ENCODE assay signal across 30 cellular contexts in the genomic region with DNA sequence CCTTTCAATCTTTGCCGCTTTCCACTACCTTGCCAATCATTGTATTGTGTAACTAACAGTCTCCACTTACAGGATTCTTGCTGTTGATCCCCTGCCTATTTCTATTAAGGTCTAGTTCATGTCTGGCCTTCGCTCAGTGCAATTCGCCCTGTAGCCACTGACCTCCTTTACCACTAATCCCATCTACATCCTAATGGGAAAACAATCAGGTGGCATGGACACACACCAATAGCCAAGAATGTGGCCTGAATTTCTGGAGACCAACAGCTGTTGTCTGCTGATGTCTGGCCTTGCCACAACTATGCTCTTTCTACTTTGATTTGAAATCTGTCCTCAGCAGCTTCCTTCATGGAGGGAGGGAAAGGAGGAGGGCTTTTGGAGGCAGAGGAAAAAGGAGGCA.
DNase-seq lines count a peak whose midpoint lies in the region; ATAC-seq and TF ChIP-seq lines count a peak whose summit lies in the region.
"Had no signal": no experiment of that assay in that cellular context is flagged by ENCODE, and none has a peak within 500 bp of the region (broad histone marks: within the 10 kb centered on the region; RNA-seq: fewer than 3 reads in every experiment).

No MANE protein-coding gene starts in this region.

- H3K4me2 ChIP-seq in neural progenitor cell = no peak overlapping the region

- peaks cover 17% of the 10 kb centered on the region for H3K4me1 ChIP-seq in neural progenitor cell
- H3K4me1 ChIP-seq: BE2C, pancreas, right atrium auricular region, testis, vagina had no signal

- H3K27ac ChIP-seq in neural progenitor cell = no peak overlapping the region
- H3K27ac ChIP-seq: esophagus muscularis mucosa, pancreas, right atrium auricular region, testis, vagina had no signal

- no peaks in the 10 kb centered on the region for H3F3A ChIP-seq in neural progenitor cell (ENCODE audit: low read depth)

- no peak overlapping the region for H2AFZ ChIP-seq in neural progenitor cell (replicated peaks)

- H3K9ac ChIP-seq in neural progenitor cell = no peak overlapping the region

- TF ChIP-seq CTCF in AG10803 (conservative IDR thresholded peaks at IDR 0.05; ENCODE audit: low read length) = no peak
- TF ChIP-seq CTCF in WTC11 (IDR thresholded peaks at IDR 0.05) = no peak
- TF ChIP-seq CTCF in neural progenitor cell (IDR thresholded peaks at IDR 0.05) = no peak

- H3K79me2 ChIP-seq in neural progenitor cell (ENCODE audit: low read depth) = no peaks in the 10 kb centered on the region

- no peak overlapping the region for H3K27ac Mint-ChIP-seq in WTC11
- no peak overlapping the region for H3K27ac Mint-ChIP-seq in neural progenitor cell
- H3K27ac Mint-ChIP-seq: activated naive CD4-positive, alpha-beta T cell treated with anti-CD3 and anti-CD28 coated beads, Interleukin-2, amount 10 ng/mL, durations not matched to agents 7 days and 5 days; activated T-helper 17 cell treated with anti-CD3 and anti-CD28 coated beads, Interleukin-2, amount 50 U/mL, for 72 hours; CD8-positive, alpha-beta T cell; stimulated activated naive CD8-positive, alpha-beta T cell treated with anti-CD3 and anti-CD28 coated beads, Interleukin-15, Interleukin-2, amounts not matched to agents 100 ng/mL and 50 ng/mL, for 24 hours; T-helper 2 cell treated with Interferon-gamma antibody and Interleukin-4, amounts not matched to agents 5 μg/mL and 100 μg/mL, for 36 hours had no signal

- peak; percentile 49 for DNase-seq in AG10803 (ENCODE audit: low read depth)
- DNase-seq in WTC11 (ENCODE audit: low spot score) = no peak
- DNase-seq in glomerular visceral epithelial cell (ENCODE audit: extremely low spot score) = peak; percentile 82
- peak; percentile 3 for DNase-seq in neural progenitor cell (ENCODE audit: low spot score)
- DNase-seq in NCI-H187 treated with DMSO at 0.1 percent for 48 hours (lab: John Stamatoyannopoulos, UW) = no peak
- DNase-seq in NCI-H1436 (lab: John Stamatoyannopoulos, UW) = no peak
- DNase-seq in NCI-H2107 treated with DMSO at 0.1 percent for 48 hours (lab: John Stamatoyannopoulos, UW; ENCODE audit: unreplicated experiment) = no peak
- DNase-seq: activated CD4-positive, alpha-beta T cell treated with anti-CD3 and anti-CD28 coated beads for 4 hours; activated naive CD4-positive, alpha-beta T cell treated with anti-CD3 and anti-CD28 coated beads, Interleukin-2, amount 10 ng/mL, durations not matched to agents 7 days and 5 days; aorta; BE2C; CD8-positive, alpha-beta T cell; head of caudate nucleus; mucosa of descending colon; NCI-H1092; NCI-H187; NCI-H526; SHP77 treated with DMSO at 0.1 percent for 48 hours; stimulated activated CD4-positive, alpha-beta T cell treated with anti-CD3 and anti-CD28 coated beads, Interleukin-2, amount 100 ng/mL, for 24 hours; testis had no signal

- H4K20me1 ChIP-seq in neural progenitor cell (ENCODE audit: low read depth) = no peaks in the 10 kb centered on the region

- H3K4me1 Mint-ChIP-seq in WTC11 = peaks cover 17% of the 10 kb centered on the region
- peaks cover 36% of the 10 kb centered on the region for H3K4me1 Mint-ChIP-seq in neural progenitor cell
- H3K4me1 Mint-ChIP-seq: activated naive CD4-positive, alpha-beta T cell treated with anti-CD3 and anti-CD28 coated beads, Interleukin-2, amount 10 ng/mL, durations not matched to agents 7 days and 5 days; activated T-helper 17 cell treated with anti-CD3 and anti-CD28 coated beads, Interleukin-2, amount 50 U/mL, for 72 hours; central memory CD8-positive, alpha-beta T cell had no signal

- H3K9me3 Mint-ChIP-seq in WTC11 = no peaks in the 10 kb centered on the region
- no peaks in the 10 kb centered on the region for H3K9me3 Mint-ChIP-seq in neural progenitor cell
- H3K9me3 Mint-ChIP-seq: activated naive CD4-positive, alpha-beta T cell treated with anti-CD3 and anti-CD28 coated beads, Interleukin-2, amount 10 ng/mL, durations not matched to agents 7 days and 5 days; CD8-positive, alpha-beta T cell; stimulated activated naive CD8-positive, alpha-beta T cell treated with anti-CD3 and anti-CD28 coated beads, Interleukin-15, Interleukin-2, amounts not matched to agents 100 ng/mL and 50 ng/mL, for 24 hours; T-helper 2 cell treated with Interferon-gamma antibody and Interleukin-4, amounts not matched to agents 5 μg/mL and 100 μg/mL, for 36 hours had no signal

- H3K4me3 ChIP-seq in AG10803 (ENCODE audit: low read length) (no peak overlapping the region), neural progenitor cell (no peak overlapping the region)
- H3K4me3 ChIP-seq: esophagus muscularis mucosa, lung, mucosa of descending colon, pancreas, right atrium auricular region, testis, vagina had no signal

- CTCF ChIA-PET in WTC11 (lab: Charles Lee) = no interaction called here

- H3K36me3 ChIP-seq in neural progenitor cell = no peaks in the 10 kb centered on the region
- H3K36me3 ChIP-seq: BE2C, esophagus muscularis mucosa, pancreas, right atrium auricular region, vagina had no signal

- H3K4me3 Mint-ChIP-seq in WTC11 (no peak overlapping the region), neural progenitor cell (no peak overlapping the region)
- H3K4me3 Mint-ChIP-seq: activated naive CD4-positive, alpha-beta T cell treated with anti-CD3 and anti-CD28 coated beads, Interleukin-2, amount 10 ng/mL, durations not matched to agents 7 days and 5 days; activated T-helper 17 cell treated with anti-CD3 and anti-CD28 coated beads, Interleukin-2, amount 50 U/mL, for 72 hours; CD8-positive, alpha-beta T cell; central memory CD8-positive, alpha-beta T cell; stimulated activated naive CD8-positive, alpha-beta T cell treated with anti-CD3 and anti-CD28 coated beads, Interleukin-15, Interleukin-2, amounts not matched to agents 100 ng/mL and 50 ng/mL, for 24 hours; T-helper 2 cell treated with Interferon-gamma antibody and Interleukin-4, amounts not matched to agents 5 μg/mL and 100 μg/mL, for 36 hours had no signal

- H3K36me3 Mint-ChIP-seq in WTC11 (no peaks in the 10 kb centered on the region), neural progenitor cell (no peaks in the 10 kb centered on the region)
- H3K36me3 Mint-ChIP-seq: activated naive CD4-positive, alpha-beta T cell treated with anti-CD3 and anti-CD28 coated beads, Interleukin-2, amount 10 ng/mL, durations not matched to agents 7 days and 5 days; CD8-positive, alpha-beta T cell had no signal

- ATAC-seq in WTC11 (peak; percentile 77), HG02938 (IDR thresholded peaks at IDR 0.05; ENCODE audit: unreplicated experiment) (no peak)
- ATAC-seq: activated T-helper 17 cell treated with anti-CD3 and anti-CD28 coated beads, Interleukin-2, amount 50 U/mL, for 72 hours; CD8-positive, alpha-beta T cell; mucosa of descending colon had no signal

- no peaks in the 10 kb centered on the region for H3K9me3 ChIP-seq in neural progenitor cell (ENCODE audit: low read depth)
- H3K9me3 ChIP-seq: BE2C, esophagus muscularis mucosa, mucosa of descending colon, pancreas, right atrium auricular region, testis, vagina had no signal

- no peaks in the 10 kb centered on the region for H3K27me3 ChIP-seq in neural progenitor cell
- H3K27me3 ChIP-seq: BE2C, esophagus muscularis mucosa, right atrium auricular region, testis, vagina had no signal

- POLR2A ChIA-PET in WTC11 (lab: Charles Lee) = no interaction called here

- H3K27me3 Mint-ChIP-seq in WTC11 (ENCODE audit: low read depth) = no peaks in the 10 kb centered on the region
- peaks cover 4% of the 10 kb centered on the region for H3K27me3 Mint-ChIP-seq in neural progenitor cell (ENCODE audit: insufficient read depth, low read depth)
- H3K27me3 Mint-ChIP-seq: activated naive CD4-positive, alpha-beta T cell treated with anti-CD3 and anti-CD28 coated beads, Interleukin-2, amount 10 ng/mL, durations not matched to agents 7 days and 5 days; central memory CD8-positive, alpha-beta T cell; stimulated activated naive CD8-positive, alpha-beta T cell treated with anti-CD3 and anti-CD28 coated beads, Interleukin-15, Interleukin-2, amounts not matched to agents 100 ng/mL and 50 ng/mL, for 24 hours had no signal

TF ChIP-seq in WTC11, 78 proteins besides CTCF, POLR2A, EP300 and RAD21 (continues in another document):
- TF ChIP-seq, protein P1, sequence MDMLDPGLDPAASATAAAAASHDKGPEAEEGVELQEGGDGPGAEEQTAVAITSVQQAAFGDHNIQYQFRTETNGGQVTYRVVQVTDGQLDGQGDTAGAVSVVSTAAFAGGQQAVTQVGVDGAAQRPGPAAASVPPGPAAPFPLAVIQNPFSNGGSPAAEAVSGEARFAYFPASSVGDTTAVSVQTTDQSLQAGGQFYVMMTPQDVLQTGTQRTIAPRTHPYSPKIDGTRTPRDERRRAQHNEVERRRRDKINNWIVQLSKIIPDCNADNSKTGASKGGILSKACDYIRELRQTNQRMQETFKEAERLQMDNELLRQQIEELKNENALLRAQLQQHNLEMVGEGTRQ (CRISPR knock-in tag; IDR thresholded peaks at IDR 0.05) = no peak
- TF ChIP-seq JUN (CRISPR knock-in tag; IDR thresholded peaks at IDR 0.05) = no peak
- TF ChIP-seq, protein P2, sequence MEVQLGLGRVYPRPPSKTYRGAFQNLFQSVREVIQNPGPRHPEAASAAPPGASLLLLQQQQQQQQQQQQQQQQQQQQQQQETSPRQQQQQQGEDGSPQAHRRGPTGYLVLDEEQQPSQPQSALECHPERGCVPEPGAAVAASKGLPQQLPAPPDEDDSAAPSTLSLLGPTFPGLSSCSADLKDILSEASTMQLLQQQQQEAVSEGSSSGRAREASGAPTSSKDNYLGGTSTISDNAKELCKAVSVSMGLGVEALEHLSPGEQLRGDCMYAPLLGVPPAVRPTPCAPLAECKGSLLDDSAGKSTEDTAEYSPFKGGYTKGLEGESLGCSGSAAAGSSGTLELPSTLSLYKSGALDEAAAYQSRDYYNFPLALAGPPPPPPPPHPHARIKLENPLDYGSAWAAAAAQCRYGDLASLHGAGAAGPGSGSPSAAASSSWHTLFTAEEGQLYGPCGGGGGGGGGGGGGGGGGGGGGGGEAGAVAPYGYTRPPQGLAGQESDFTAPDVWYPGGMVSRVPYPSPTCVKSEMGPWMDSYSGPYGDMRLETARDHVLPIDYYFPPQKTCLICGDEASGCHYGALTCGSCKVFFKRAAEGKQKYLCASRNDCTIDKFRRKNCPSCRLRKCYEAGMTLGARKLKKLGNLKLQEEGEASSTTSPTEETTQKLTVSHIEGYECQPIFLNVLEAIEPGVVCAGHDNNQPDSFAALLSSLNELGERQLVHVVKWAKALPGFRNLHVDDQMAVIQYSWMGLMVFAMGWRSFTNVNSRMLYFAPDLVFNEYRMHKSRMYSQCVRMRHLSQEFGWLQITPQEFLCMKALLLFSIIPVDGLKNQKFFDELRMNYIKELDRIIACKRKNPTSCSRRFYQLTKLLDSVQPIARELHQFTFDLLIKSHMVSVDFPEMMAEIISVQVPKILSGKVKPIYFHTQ (CRISPR knock-in tag; IDR thresholded peaks at IDR 0.05) = no peak

Comparison
In these comparisons a context has a peak if more than half of its experiments do, and no peak if none do; other contexts are left out.
1. DNase-seq: peak in AG10803 (single experiment), glomerular visceral epithelial cell (single experiment) and neural progenitor cell (single experiment); none in WTC11 (single experiment), NCI-H187 treated with DMSO at 0.1 percent for 48 hours (single experiment), NCI-H1436 (single experiment) and NCI-H2107 treated with DMSO at 0.1 percent for 48 hours (single experiment).